8 cellular contexts compared by ENCODE assay signal in the genomic region with DNA sequence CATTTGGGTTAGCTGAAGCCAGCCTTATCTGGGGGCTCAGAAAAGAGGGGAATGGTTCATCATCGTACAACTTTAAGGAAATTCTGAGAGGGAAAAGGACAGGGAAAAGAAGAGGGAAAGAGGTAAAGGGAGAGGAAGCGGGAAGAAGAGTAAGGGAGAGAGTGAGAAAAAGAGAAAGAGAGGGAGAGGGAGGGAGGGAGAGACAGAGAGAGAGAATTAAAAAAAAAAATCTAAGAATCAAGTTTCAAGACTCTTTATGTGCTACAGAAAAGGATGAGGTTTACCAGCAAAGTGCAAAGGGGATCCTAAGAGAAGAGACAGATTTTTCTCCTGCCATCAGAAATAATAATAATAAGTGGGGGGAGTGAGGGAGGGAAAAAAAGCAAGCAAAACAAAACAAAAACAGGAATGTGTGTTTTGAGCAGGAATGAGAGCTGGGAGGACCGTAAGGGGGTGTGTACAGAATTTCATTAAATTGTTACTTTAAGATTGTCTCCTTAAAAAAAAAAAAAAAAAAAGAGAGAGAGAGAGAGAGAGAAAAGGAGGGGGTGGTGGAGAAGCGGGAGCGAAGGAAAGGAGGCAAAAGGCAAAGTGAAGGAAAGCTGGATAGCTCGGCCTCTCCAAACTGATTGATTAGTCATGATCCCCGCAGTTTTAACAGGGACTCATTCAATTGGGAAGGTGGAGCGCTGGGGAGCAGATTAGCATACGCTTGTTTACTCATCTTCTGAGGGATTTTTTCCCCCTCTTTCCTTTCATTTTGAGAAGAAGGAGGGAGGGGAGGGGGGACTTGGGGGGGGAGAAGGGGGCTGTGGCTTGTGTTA. TPM values are rescaled to one million over a fixed set of nuclear protein-coding genes. Genes with fewer than 3 reads are reported as not detected.
DNase-seq lines count a peak whose midpoint lies in the region; ATAC-seq and TF ChIP-seq lines count a peak whose summit lies in the region.

No MANE protein-coding gene starts in this region.

- peaks cover 0 to 11% (median 5%) of the 10 kb centered on the region in 7 donors for H3K9me3 Mint-ChIP-seq in CD14-positive monocyte

- H3K4me1 ChIP-seq in Panc1 (ENCODE audit: control insufficient read depth, insufficient read depth, low read length), result peaks cover 3% of the 10 kb centered on the region; the same call in 1 of the 2 replicates
- H3K4me1 ChIP-seq in parathyroid adenoma, result peaks cover 7% of the 10 kb centered on the region

- peak overlapping the region; percentile 56 for H2AFZ ChIP-seq in parathyroid adenoma

- POLR2A ChIA-PET in Panc1 (lab: Charles Lee), result interaction anchor here (0.7 kb wide), 1 partner anchor 1566 kb away, joined by 14 read pairs; a partner anchor contains a TSS

- H3K9me3 ChIP-seq in Panc1 (ENCODE audit: control insufficient read depth, insufficient read depth, low read depth, low read length), result no peaks in the 10 kb centered on the region
- H3K9me3 ChIP-seq in parathyroid adenoma (ENCODE audit: control insufficient read depth, low read length), result no peaks in the 10 kb centered on the region

- in situ Hi-C loops in Panc1 (cut with HindIII; ENCODE audit: low pct_unique_long_range_greater_than_20kb, low sequenced_read_pairs), result no loop called here

- H3K27ac ChIP-seq in Panc1 (ENCODE audit: low read length) (no peak overlapping the region), parathyroid adenoma (peak overlapping the region; percentile 85)

- peak overlapping the region in 1 of 2 donors; percentile 89 for H3K4me3 Mint-ChIP-seq in CD14-positive monocyte

- intact Hi-C loops in Panc1 (cut with micrococcal nuclease; ENCODE audit: unreplicated experiment), result loop anchor here (5.0 to 10.0 kb wide), 4 partner anchors 268 to 558 kb away; no protein-coding TSS in a partner anchor
- intact Hi-C loops in CD14-positive monocyte (cut with micrococcal nuclease), result no loop called here

- H3K27me3 ChIP-seq in Panc1 (ENCODE audit: control insufficient read depth, insufficient read depth, low read length) (peaks cover 2% of the 10 kb centered on the region; the same call in 1 of the 2 replicates), parathyroid adenoma (ENCODE audit: control insufficient read depth, insufficient read depth, low read length) (no peaks in the 10 kb centered on the region)

- peaks cover 64 to 79% (median 73%) of the 10 kb centered on the region in 3 donors for H3K27me3 Mint-ChIP-seq in CD14-positive monocyte (ENCODE audit: low read depth in 3 of 3)

- no peaks in the 10 kb centered on the region for H3K4me1 Mint-ChIP-seq in CD14-positive monocyte

- BruUV-seq in Panc1 (replicated peaks; lab: Mats Ljungman, UMichigan), result no TSS peak

- DNase-seq in EH (ENCODE audit: low read depth) (peak; percentile 83), Panc1 (ENCODE audit: low read depth, low spot score) (no peak), fibroblast of peridontal ligament (ENCODE audit: extremely low read depth) (peak; percentile 85), CD14-positive monocyte (ENCODE audit: low spot score) (no peak)
- DNase-seq in activated CD8-positive, alpha-beta memory T cell treated with anti-CD3 and anti-CD28 coated beads, Interleukin-2, amount 50 U/mL, for 48 hours, result no peak
- DNase-seq in activated naive CD4-positive, alpha-beta T cell treated with Interleukin-2 at 50 U/mL for 16 hours, result no peak

- peaks cover 2% of the 10 kb centered on the region for H3K79me2 ChIP-seq in parathyroid adenoma

- H3K4me3 ChIP-seq in Panc1 (ENCODE audit: low read depth in 2 of 2, low read length in 2 of 2), result peak overlapping the region; percentile 35
- peak overlapping the region; percentile 72 for H3K4me3 ChIP-seq in parathyroid adenoma (ENCODE audit: low read depth, low read length)

- H3K9ac ChIP-seq in parathyroid adenoma, result no peak overlapping the region

- no peak for TF ChIP-seq CTCF in Panc1 (IDR thresholded peaks at IDR 0.05)
- TF ChIP-seq CTCF in parathyroid adenoma (IDR thresholded peaks at IDR 0.05), result no peak
- no peak for TF ChIP-seq CTCF in CD14-positive monocyte (IDR thresholded peaks at IDR 0.05)

- ATAC-seq in Panc1, result no peak
- no peak for ATAC-seq in GM21825 (IDR thresholded peaks at IDR 0.05; ENCODE audit: unreplicated experiment)

- CTCF ChIA-PET in Panc1 (lab: Charles Lee), result interaction anchor here (0.7 to 1.9 kb wide), 3 partner anchors 250 to 560 kb away, joined by 3 to 5 read pairs (median 5); no protein-coding TSS in a partner anchor

- no peaks in the 10 kb centered on the region for H3K36me3 ChIP-seq in Panc1 (ENCODE audit: control insufficient read depth, insufficient read depth, low read length)
- peaks cover 3% of the 10 kb centered on the region for H3K36me3 ChIP-seq in parathyroid adenoma (ENCODE audit: control insufficient read depth, insufficient read depth, low read length)

- peak overlapping the region; percentile 82 for H3K4me2 ChIP-seq in parathyroid adenoma (ENCODE audit: low read length)

- no peak overlapping the region for H3K27ac Mint-ChIP-seq in CD14-positive monocyte

- peaks cover 0 to 3% of the 10 kb centered on the region in 2 donors for H3K36me3 Mint-ChIP-seq in CD14-positive monocyte

RNA-seq across cellular contexts. Expression of a gene that starts 0.4 kb away (rescaled TPM):
- 1.2 TPM for total RNA-seq in Panc1 (2021; ENCODE audit: unreplicated experiment)
- 0.47 TPM for polyA plus RNA-seq in Panc1 (2012; ENCODE audit: insufficient read length)
- not detected for polyA plus RNA-seq in CD14-positive monocyte

Comparison
In these comparisons a context has a peak if more than half of its experiments do, and no peak if none do; other contexts are left out.
1. DNase-seq: peak in EH (single experiment) and fibroblast of peridontal ligament (single experiment); none in Panc1 (single experiment), activated CD8-positive, alpha-beta memory T cell treated with anti-CD3 and anti-CD28 coated beads, Interleukin-2, amount 50 U/mL, for 48 hours (single experiment), CD14-positive monocyte (single experiment) and activated naive CD4-positive, alpha-beta T cell treated with Interleukin-2 at 50 U/mL for 16 hours (single experiment).